1 cellular context compared by ENCODE assay signal in genomic region chr4:89492476-89493110, GRCh38.
TF ChIP-seq lines count a peak whose summit lies in the region.

No MANE protein-coding gene starts in this region.

TF ChIP-seq in GM23338, 12 proteins besides CTCF, POLR2A, EP300 and RAD21 (continued from another document):
- TF ChIP-seq ZNF462 (CRISPR knock-in tag; IDR thresholded peaks at IDR 0.05) (no peak), CREB1 (CRISPR knock-in tag; IDR thresholded peaks at IDR 0.05; ENCODE audit: low read depth) (no peak), ZNF114 (CRISPR knock-in tag; IDR thresholded peaks at IDR 0.05) (no peak), EZH2phosphoT487 (IDR thresholded peaks at IDR 0.05; ENCODE audit: unreplicated experiment) (no peak)
